8 cellular contexts compared by ENCODE assay signal in genomic region chr2:174158003-174158402, GRCh38.
A peak's percentile ranks its signal among the peaks of the same experiment; 100 is the strongest.
DNase-seq lines count a peak whose midpoint lies in the region; ATAC-seq, FAIRE-seq and TF ChIP-seq lines count a peak whose summit lies in the region.

No MANE protein-coding gene starts in this region.

- no peaks in the 10 kb centered on the region for H3K27me3 ChIP-seq in pancreas

- in situ Hi-C loops in SK-MEL-5 (cut with HindIII; ENCODE audit: low pct_unique_long_range_greater_than_20kb, low sequenced_read_pairs), result no loop called here

- H3K9me3 ChIP-seq in pancreas, result no peaks in the 10 kb centered on the region

- peak in 1 of 4 donors; percentile 22 for TF ChIP-seq CTCF in pancreas (IDR thresholded peaks at IDR 0.05)
- no peak for TF ChIP-seq CTCF in omental fat pad (IDR thresholded peaks at IDR 0.05)

- H3K4me1 ChIP-seq in pancreas, result peaks cover 0 to 3% (median 0%) of the 10 kb centered on the region in 3 donors

- no peak for FAIRE-seq in pancreas (lab: Jason Lieb, UNC)

- no peak overlapping the region for H3K4me3 ChIP-seq in pancreas

- no peak overlapping the region for H3K27ac ChIP-seq in pancreas

- intact Hi-C loops in pancreas (cut with DNase I), result no loop called here

- DNase-seq in SHP77 (lab: John Stamatoyannopoulos, UW), result peak; percentile 4
- no peak for DNase-seq in SHP77 treated with DMSO at 0.1 percent for 48 hours (lab: John Stamatoyannopoulos, UW)
- peak; percentile 80 for DNase-seq in SK-MEL-5 (ENCODE audit: low read depth, low spot score)
- DNase-seq in pancreas, result peak in 1 of 6 donors; percentile 17
- DNase-seq in omental fat pad (ENCODE audit: low spot score), result no peak

- 71% methylated on average over 3 of the region's 3 CpGs for WGBS in pancreas, 2 donors

- ATAC-seq in HG02678 (IDR thresholded peaks at IDR 0.05; ENCODE audit: unreplicated experiment) (peak; percentile 55), esophagus mucosa (peak; percentile 59), pancreas (peak in 3 of 4 donors; percentile 52 to 76 (median 63)), HG03460 (IDR thresholded peaks at IDR 0.05; ENCODE audit: unreplicated experiment) (no peak), omental fat pad (ENCODE audit: low FRiP score) (no peak)

- no peaks in the 10 kb centered on the region for H3K36me3 ChIP-seq in pancreas

Comparison
In these comparisons a context has a peak if more than half of its experiments do, and no peak if none do; other contexts are left out.
1. DNase-seq: peak in SHP77 (2 of 2) and SK-MEL-5 (single experiment); none in SHP77 treated with DMSO at 0.1 percent for 48 hours (single experiment) and omental fat pad (single experiment).
2. ATAC-seq: peak in HG02678 (single experiment), esophagus mucosa (single experiment) and pancreas (3 of 4); none in HG03460 (single experiment) and omental fat pad (single experiment).